In genomic region chr7:127620406-127621233, GRCh38 we compare ENCODE assay signal across 14 cellular contexts. TPM values are rescaled to one million over a fixed set of nuclear protein-coding genes. Genes with fewer than 3 reads are reported as not detected.
A peak's percentile ranks its signal among the peaks of the same experiment; 100 is the strongest.
DNase-seq lines count a peak whose midpoint lies in the region; ATAC-seq and TF ChIP-seq lines count a peak whose summit lies in the region.
"Had no signal": no experiment of that assay in that cellular context is flagged by ENCODE, and none has a peak within 500 bp of the region (broad histone marks: within the 10 kb centered on the region; RNA-seq: fewer than 3 reads in every experiment).

No MANE protein-coding gene starts in this region.

- DNase-seq in NCI-H2171 treated with DMSO at 0.1 percent for 48 hours (lab: John Stamatoyannopoulos, UW) (peak; percentile 2), NCI-H2171 (lab: John Stamatoyannopoulos, UW) (no peak), endodermal cell (peak; percentile 87), suprapubic skin (ENCODE audit: low spot score in 2 of 2) (no peak), SHP77 treated with DMSO at 0.1 percent for 48 hours (lab: John Stamatoyannopoulos, UW) (no peak)
- no peak for DNase-seq in stimulated activated effector memory CD8-positive, alpha-beta T cell treated with anti-CD3 and anti-CD28 coated beads, Interleukin-12 subunit alpha, Interleukin-12 subunit beta, amount 100 ng/mL, for 72 hours (ENCODE audit: low spot score in 2 of 2)
- DNase-seq: activated CD4-positive, CD25-positive, alpha-beta regulatory T cell treated with anti-CD3 and anti-CD28 coated beads, Interleukin-2, amount 50 U/mL, for 72 hours; Calu3; effector memory CD8-positive, alpha-beta T cell; ovary had no signal

- H3K9me3 ChIP-seq in OCI-LY3 (ENCODE audit: insufficient read depth, low read length) (no peaks in the 10 kb centered on the region), endodermal cell (ENCODE audit: control insufficient read depth, low read length) (no peaks in the 10 kb centered on the region), suprapubic skin (no peaks in the 10 kb centered on the region)
- H3K9me3 ChIP-seq: ovary, vagina had no signal

- H3K27me3 Mint-ChIP-seq in endodermal cell (ENCODE audit: insufficient read depth) = peaks cover 45% of the 10 kb centered on the region

- H4K20me1 ChIP-seq in OCI-LY3 (ENCODE audit: insufficient read depth, low read length) = no peaks in the 10 kb centered on the region

- TF ChIP-seq EP300 in suprapubic skin (IDR thresholded peaks at IDR 0.05) = no peak

- ATAC-seq in stimulated activated effector memory CD8-positive, alpha-beta T cell treated with anti-CD3 and anti-CD28 coated beads, Interleukin-12 subunit alpha, Interleukin-12 subunit beta, amount 100 ng/mL, for 72 hours = peak; percentile 19
- ATAC-seq in GM18861 (IDR thresholded peaks at IDR 0.05; ENCODE audit: unreplicated experiment) = no peak
- ATAC-seq: effector memory CD8-positive, alpha-beta T cell had no signal

- H3K9me3 Mint-ChIP-seq in endodermal cell = no peaks in the 10 kb centered on the region
- H3K9me3 Mint-ChIP-seq in stimulated activated effector memory CD8-positive, alpha-beta T cell treated with anti-CD3 and anti-CD28 coated beads, Interleukin-12 subunit alpha, Interleukin-12 subunit beta, amount 100 ng/mL, for 72 hours = no peaks in the 10 kb centered on the region
- H3K9me3 Mint-ChIP-seq: effector memory CD8-positive, alpha-beta T cell had no signal

- H3K4me1 Mint-ChIP-seq in endodermal cell = peaks cover 36% of the 10 kb centered on the region
- peaks cover 13% of the 10 kb centered on the region for H3K4me1 Mint-ChIP-seq in stimulated activated effector memory CD8-positive, alpha-beta T cell treated with anti-CD3 and anti-CD28 coated beads, Interleukin-12 subunit alpha, Interleukin-12 subunit beta, amount 100 ng/mL, for 72 hours

- 4 to 10% methylated on average over 11 to 24 of the region's 24 CpGs for WGBS in endodermal cell (ENCODE audit: insufficient coverage in 1 of 2, insufficient read length in 1 of 2), 2 experiments
- 3% methylated on average over 23 of the region's 24 CpGs for WGBS in suprapubic skin

- H3K4me2 ChIP-seq in OCI-LY3 (ENCODE audit: low read length) = peak overlapping the region; percentile 51

- no peaks in the 10 kb centered on the region for H3K36me3 ChIP-seq in OCI-LY3 (replicated peaks; ENCODE audit: low read depth, low read length)
- H3K36me3 ChIP-seq in endodermal cell (ENCODE audit: control insufficient read depth, insufficient read depth, low read length) = no peaks in the 10 kb centered on the region
- H3K36me3 ChIP-seq in suprapubic skin = no peaks in the 10 kb centered on the region
- H3K36me3 ChIP-seq: ovary, vagina had no signal

- H2AFZ ChIP-seq in OCI-LY3 (ENCODE audit: low read depth, low read length) = peak overlapping the region; percentile 65; the same call in 1 of the 2 replicates

- H3K9ac ChIP-seq in OCI-LY3 (ENCODE audit: low read length) (no peak overlapping the region), endodermal cell (ENCODE audit: extremely low read depth, low read length, poor library complexity, severe bottlenecking) (peak overlapping the region; percentile 48)

- H3K27ac Mint-ChIP-seq in endodermal cell = peak overlapping the region; percentile 85
- no peak overlapping the region for H3K27ac Mint-ChIP-seq in stimulated activated effector memory CD8-positive, alpha-beta T cell treated with anti-CD3 and anti-CD28 coated beads, Interleukin-12 subunit alpha, Interleukin-12 subunit beta, amount 100 ng/mL, for 72 hours
- H3K27ac Mint-ChIP-seq: effector memory CD8-positive, alpha-beta T cell had no signal

- no peaks in the 10 kb centered on the region for H3K79me2 ChIP-seq in OCI-LY3 (ENCODE audit: low read length)

- H3K27me3 ChIP-seq in OCI-LY3 (ENCODE audit: low read depth, low read length) (peaks cover 39% of the 10 kb centered on the region), endodermal cell (ENCODE audit: control insufficient read depth, insufficient read depth, low read length, poor library complexity, severe bottlenecking) (peaks cover 18% of the 10 kb centered on the region), suprapubic skin (peaks cover 53% of the 10 kb centered on the region)
- H3K27me3 ChIP-seq: ovary, vagina had no signal

- H3K4me3 ChIP-seq in OCI-LY3 (ENCODE audit: low read length) = peak overlapping the region; percentile 36; the same call in 1 of the 2 replicates
- H3K4me3 ChIP-seq in endodermal cell (ENCODE audit: low read length) = peak overlapping the region; percentile 79
- no peak overlapping the region for H3K4me3 ChIP-seq in suprapubic skin
- H3K4me3 ChIP-seq: ovary, vagina had no signal

- H3K4me1 ChIP-seq in OCI-LY3 (ENCODE audit: low read length) (no peaks in the 10 kb centered on the region), endodermal cell (ENCODE audit: control insufficient read depth, insufficient read depth, low read length) (peaks cover 10% of the 10 kb centered on the region), suprapubic skin (peaks cover 4% of the 10 kb centered on the region)
- H3K4me1 ChIP-seq: vagina had no signal

- TF ChIP-seq POLR2A in suprapubic skin (IDR thresholded peaks at IDR 0.05) = no peak

- no peaks in the 10 kb centered on the region for H3K36me3 Mint-ChIP-seq in endodermal cell (ENCODE audit: low read depth)
- no peaks in the 10 kb centered on the region for H3K36me3 Mint-ChIP-seq in stimulated activated effector memory CD8-positive, alpha-beta T cell treated with anti-CD3 and anti-CD28 coated beads, Interleukin-12 subunit alpha, Interleukin-12 subunit beta, amount 100 ng/mL, for 72 hours

- peak overlapping the region; percentile 72 for H3K4me3 Mint-ChIP-seq in endodermal cell
- H3K4me3 Mint-ChIP-seq in stimulated activated effector memory CD8-positive, alpha-beta T cell treated with anti-CD3 and anti-CD28 coated beads, Interleukin-12 subunit alpha, Interleukin-12 subunit beta, amount 100 ng/mL, for 72 hours = peak overlapping the region; percentile 5

- TF ChIP-seq CTCF in OCI-LY3 (IDR thresholded peaks at IDR 0.05; ENCODE audit: low read depth, low read length) (no peak), endodermal cell (conservative IDR thresholded peaks at IDR 0.05) (no peak), suprapubic skin (IDR thresholded peaks at IDR 0.05) (no peak)

- H3K27ac ChIP-seq in OCI-LY3 (ENCODE audit: low read length) (no peak overlapping the region), endodermal cell (ENCODE audit: low read depth, low read length) (no peak overlapping the region), suprapubic skin (no peak overlapping the region)
- H3K27ac ChIP-seq: ovary, vagina had no signal

RNA-seq across cellular contexts. Expression of gene PAX4, which starts 2.7 kb away (rescaled TPM):
- total RNA-seq in endodermal cell (under 1 TPM in 1 of 2 donors, not detected in 1; 0.24 TPM), suprapubic skin (not detected)
- not detected for polyA plus RNA-seq in endodermal cell (2013, experiment 1 of 2)
- 0.25 TPM for polyA plus RNA-seq in endodermal cell (2013, experiment 2 of 2)
- total RNA-seq: A673, Calu3, ovary, vagina had no signal
- polyA plus RNA-seq: ovary had no signal

RNA-seq across cellular contexts. Expression of gene FSCN3, which starts 27.1 kb away (rescaled TPM):
- total RNA-seq in endodermal cell (1 to 10 TPM; 1.9 to 2.2 TPM), suprapubic skin (1 to 10 TPM in 3 of 4 donors, under 1 TPM in 1; 0.89 to 4.3 (median 3.8) TPM)
- 1.2 TPM for polyA plus RNA-seq in endodermal cell (2013, experiment 1 of 2)
- polyA plus RNA-seq in endodermal cell (2013, experiment 2 of 2) = 2.1 TPM
- total RNA-seq: Calu3 had no signal

RNA-seq across cellular contexts. Expression of gene SND1, which starts 31.4 kb away (rescaled TPM):
- total RNA-seq in endodermal cell = 100 to 1,000 TPM; 240 to 267 TPM
- 125 TPM for polyA plus RNA-seq in endodermal cell (2013, experiment 1 of 2)
- 130 TPM for polyA plus RNA-seq in endodermal cell (2013, experiment 2 of 2)
- 10 to 100 TPM; 72.2 to 99.8 (median 77.2) TPM for total RNA-seq in suprapubic skin

RNA-seq across cellular contexts. Expression of gene ARF5, which starts 32.4 kb away (rescaled TPM):
- 100 to 1,000 TPM; 234 to 277 TPM for total RNA-seq in endodermal cell
- polyA plus RNA-seq in endodermal cell (2013, experiment 1 of 2) = 198 TPM
- polyA plus RNA-seq in endodermal cell (2013, experiment 2 of 2) = 184 TPM
- 100 to 1,000 TPM; 121 to 235 (median 220) TPM for total RNA-seq in suprapubic skin

RNA-seq across cellular contexts. Expression of gene GCC1, which starts 35.2 kb away (rescaled TPM):
- 10 to 100 TPM; 14.8 to 15.3 TPM for total RNA-seq in endodermal cell
- 11.7 TPM for polyA plus RNA-seq in endodermal cell (2013, experiment 1 of 2)
- polyA plus RNA-seq in endodermal cell (2013, experiment 2 of 2) = 8.9 TPM
- 10 to 100 TPM; 17.8 to 27.7 (median 20.5) TPM for total RNA-seq in suprapubic skin

Comparison
In these comparisons a context has a peak if more than half of its experiments do, and no peak if none do; other contexts are left out.
1. DNase-seq: peak in NCI-H2171 treated with DMSO at 0.1 percent for 48 hours (single experiment) and endodermal cell (single experiment); none in NCI-H2171 (single experiment), stimulated activated effector memory CD8-positive, alpha-beta T cell treated with anti-CD3 and anti-CD28 coated beads, Interleukin-12 subunit alpha, Interleukin-12 subunit beta, amount 100 ng/mL, for 72 hours (0 of 2), suprapubic skin (0 of 2) and SHP77 treated with DMSO at 0.1 percent for 48 hours (single experiment).